ENCODE assay signal across 2 cellular contexts in the genomic region with DNA sequence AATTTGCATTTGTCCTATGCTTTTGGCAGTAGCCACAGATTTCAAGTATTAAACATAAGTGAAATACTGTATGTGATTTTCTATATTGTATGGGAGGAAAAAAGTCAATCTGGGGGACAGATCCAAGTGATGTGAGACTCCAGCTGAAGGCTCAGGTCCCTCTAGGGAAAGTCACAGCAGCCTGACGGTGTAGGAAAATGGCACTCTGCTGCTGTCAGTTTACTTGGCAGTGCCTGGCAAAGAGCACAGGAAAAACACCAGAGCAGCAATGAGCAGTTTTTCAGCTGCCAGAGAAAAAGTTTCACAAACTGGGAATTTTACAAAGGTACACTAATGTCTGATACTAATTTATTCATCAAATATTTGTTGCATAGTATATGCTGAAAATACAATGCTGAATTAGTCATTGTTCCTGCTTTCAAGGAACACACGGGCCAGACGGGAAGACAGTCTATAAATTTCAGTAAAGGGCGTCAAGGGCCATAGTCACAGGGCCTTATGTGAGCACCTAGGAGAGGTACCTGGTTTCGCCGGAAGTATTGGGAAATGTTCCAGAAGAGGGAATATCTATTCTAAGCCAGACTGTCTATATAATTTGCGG.
TF ChIP-seq lines count a peak whose summit lies in the region.

No MANE protein-coding gene starts in this region.

TF ChIP-seq in IMR-90, 13 proteins besides CTCF, POLR2A, EP300 and RAD21:
- no peak for TF ChIP-seq USF2 (IDR thresholded peaks at IDR 0.05; ENCODE audit: low read depth, low read length)
- no peak for TF ChIP-seq FOS (IDR thresholded peaks at IDR 0.05; ENCODE audit: low read depth, low read length)
- TF ChIP-seq MXI1 (IDR thresholded peaks at IDR 0.05; ENCODE audit: borderline replicate concordance, low read depth, low read length), result no peak
- TF ChIP-seq MAZ (IDR thresholded peaks at IDR 0.05; ENCODE audit: borderline replicate concordance, low read depth, low read length), result no peak
- no peak for TF ChIP-seq NFE2L2 (IDR thresholded peaks at IDR 0.05; ENCODE audit: low read depth, low read length)

TF ChIP-seq in endothelial cell of umbilical vein, 7 proteins besides CTCF, POLR2A, EP300 and RAD21:
- TF ChIP-seq FOS (IDR thresholded peaks at IDR 0.05; ENCODE audit: borderline replicate concordance, insufficient read depth, low read length), result peak; percentile 48
- TF ChIP-seq EZH2 (IDR thresholded peaks at IDR 0.05; ENCODE audit: borderline replicate concordance, low read depth, low read length, severe bottlenecking), result no peak
